In the genomic region with DNA sequence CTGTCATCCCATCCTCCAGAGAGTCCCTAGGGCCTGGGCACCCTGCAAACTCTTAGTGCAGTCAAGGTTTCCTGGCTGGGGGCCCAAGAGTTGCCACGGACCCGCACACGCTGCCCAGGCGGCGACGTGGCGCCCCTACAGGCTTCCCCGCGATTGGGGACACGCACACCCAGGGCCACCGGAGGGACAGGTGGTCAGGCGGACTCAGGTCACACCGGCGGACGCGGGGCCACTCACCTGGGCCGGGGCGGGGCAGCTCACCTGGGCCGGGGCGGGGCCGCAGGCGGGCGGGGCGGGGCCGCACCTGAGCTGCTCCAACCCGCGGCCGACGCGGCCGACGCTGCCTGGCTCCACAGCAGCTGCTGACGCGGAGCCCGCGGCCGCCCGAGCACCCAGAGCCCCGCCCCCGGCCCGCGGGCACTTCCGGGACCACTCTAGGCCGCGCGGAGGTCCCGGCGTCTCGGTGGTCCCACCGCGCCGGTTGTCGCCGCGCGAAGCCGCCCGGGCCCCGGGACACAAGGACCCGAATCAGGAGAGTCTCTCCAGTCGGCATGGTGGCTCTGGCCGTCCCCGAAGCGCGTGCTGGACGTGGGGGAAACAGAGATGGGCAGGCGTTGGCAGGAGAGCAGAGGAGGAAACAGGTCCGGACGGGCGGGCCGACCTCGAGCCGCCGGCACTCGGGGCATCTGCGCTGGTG, we compare ENCODE assay signal across 8 cellular contexts. TPM values are rescaled to one million over a fixed set of nuclear protein-coding genes. Genes with fewer than 3 reads are reported as not detected.
DNase-seq lines count a peak whose midpoint lies in the region; ATAC-seq, FAIRE-seq and TF ChIP-seq lines count a peak whose summit lies in the region.

A gene (minus strand): TSS at position 369 of the 697 bp plus-strand sequence. CDS start 5,972 bp downstream, outside the sequence.

- H3K9me3 Mint-ChIP-seq in activated naive CD4-positive, alpha-beta T cell treated with anti-CD3 and anti-CD28 coated beads, Interleukin-2, amount 50 U/mL, for 24 hours: no peaks in the 10 kb centered on the region

- H3K27me3 ChIP-seq in MG63: no peaks in the 10 kb centered on the region
- H3K27me3 ChIP-seq in SK-N-SH (ENCODE audit: insufficient read depth): no peaks in the 10 kb centered on the region
- H3K27me3 ChIP-seq in pancreas: no peaks in the 10 kb centered on the region
- H3K27me3 ChIP-seq in thyroid gland: no peaks in the 10 kb centered on the region

- peak within 1 kb of the TSS; percentile 84 for H3K4me3 ChIP-seq in MG63
- peak within 1 kb of the TSS; percentile 78 to 81 for H3K4me3 ChIP-seq in SK-N-SH (ENCODE audit: low read depth in 2 of 2, low read length in 1 of 2)
- peak within 1 kb of the TSS; percentile 58 to 78 (median 66) for H3K4me3 ChIP-seq in pancreas
- H3K4me3 ChIP-seq in thyroid gland (replicated peaks in 1 of 3): peak within 1 kb of the TSS; percentile 61 to 78 (median 72)

- H3K9me3 ChIP-seq in MG63 (no peaks in the 10 kb centered on the region), SK-N-SH (no peaks in the 10 kb centered on the region), pancreas (no peaks in the 10 kb centered on the region), thyroid gland (no peaks in the 10 kb centered on the region)

- peak in 1 of 2 donors; percentile 76 for TF ChIP-seq POLR2A in thyroid gland (IDR thresholded peaks at IDR 0.05)

- H3F3A ChIP-seq in SK-N-SH (replicated peaks; ENCODE audit: insufficient read depth): no peaks in the 10 kb centered on the region

- peaks cover 34% of the 10 kb centered on the region for H3K79me2 ChIP-seq in SK-N-SH (ENCODE audit: insufficient read depth)

- no peak for FAIRE-seq in pancreas (lab: Jason Lieb, UNC)

- no peaks in the 10 kb centered on the region for H4K20me1 ChIP-seq in SK-N-SH (ENCODE audit: insufficient read depth)

- H3K4me1 Mint-ChIP-seq in activated naive CD4-positive, alpha-beta T cell treated with anti-CD3 and anti-CD28 coated beads, Interleukin-2, amount 50 U/mL, for 24 hours: peaks cover 11% of the 10 kb centered on the region

- H3K27ac ChIP-seq in SK-N-SH (ENCODE audit: low read depth in 2 of 2, low read length in 1 of 2): peak within 1 kb of the TSS; percentile 64 to 88
- peak within 1 kb of the TSS; percentile 81 to 93 (median 92) for H3K27ac ChIP-seq in pancreas
- H3K27ac ChIP-seq in thyroid gland: peak within 1 kb of the TSS; percentile 82 to 91 (median 89)

- peaks cover 3% of the 10 kb centered on the region for H3K36me3 Mint-ChIP-seq in activated naive CD4-positive, alpha-beta T cell treated with anti-CD3 and anti-CD28 coated beads, Interleukin-2, amount 50 U/mL, for 24 hours

- H3K9me2 ChIP-seq in SK-N-SH: no peaks in the 10 kb centered on the region

- WGBS in SK-N-SH (ENCODE audit: low lambda C conversion rate): no CpG with 5 or more reads among the region's 76 CpGs
- WGBS in pancreas, 2 donors: 0 to 1% methylated on average over 49 to 76 of the region's 76 CpGs
- WGBS in thyroid gland, 2 donors: 0% methylated on average over 4 to 9 of the region's 76 CpGs

- peak within 1 kb of the TSS; percentile 84 for H3K4me2 ChIP-seq in SK-N-SH

- intact Hi-C loops in head of caudate nucleus (cut with DNase I): no loop called here
- intact Hi-C loops in pancreas (cut with DNase I): no loop called here
- intact Hi-C loops in thyroid gland (cut with DNase I): no loop called here

- CTCF ChIA-PET in SK-N-SH (lab: Yijun Ruan, JAX): interaction anchor here (1.6 to 1.9 kb wide), 2 partner anchors 16 to 144 kb away, joined by 4 read pairs; a partner anchor contains a TSS

- H3K27me3 Mint-ChIP-seq in activated naive CD4-positive, alpha-beta T cell treated with anti-CD3 and anti-CD28 coated beads, Interleukin-2, amount 50 U/mL, for 24 hours: no peaks in the 10 kb centered on the region

- peak within 1 kb of the TSS; percentile 83 for H3K9ac ChIP-seq in SK-N-SH

- peak within 1 kb of the TSS; percentile 81 for H3K27ac Mint-ChIP-seq in activated naive CD4-positive, alpha-beta T cell treated with anti-CD3 and anti-CD28 coated beads, Interleukin-2, amount 50 U/mL, for 24 hours

- DNase-seq in DMS79 treated with DMSO at 0.1 percent for 48 hours (lab: John Stamatoyannopoulos, UW) (peak; percentile 40), MG63 (peak; percentile 81), SK-N-SH (peak; percentile 97), head of caudate nucleus (peak; percentile 44 to 90 (median 82)), pancreas (peak; percentile 89 to 97 (median 94)), thyroid gland (peak; percentile 93 to 94)

- no peaks in the 10 kb centered on the region for H3K36me3 ChIP-seq in MG63
- H3K36me3 ChIP-seq in SK-N-SH (replicated peaks in 1 of 2; ENCODE audit: control insufficient read depth in 1 of 2, insufficient read depth in 2 of 2, low read length in 1 of 2): no peaks in the 10 kb centered on the region
- no peaks in the 10 kb centered on the region for H3K36me3 ChIP-seq in pancreas
- no peaks in the 10 kb centered on the region for H3K36me3 ChIP-seq in thyroid gland

- H3K4me3 Mint-ChIP-seq in activated naive CD4-positive, alpha-beta T cell treated with anti-CD3 and anti-CD28 coated beads, Interleukin-2, amount 50 U/mL, for 24 hours: peak within 1 kb of the TSS; percentile 86

- TF ChIP-seq CTCF in SK-N-SH (IDR thresholded peaks at IDR 0.05): peak; percentile 38
- TF ChIP-seq CTCF in pancreas (IDR thresholded peaks at IDR 0.05): peak in 1 of 4 donors; percentile 8
- peak in 2 of 6 experiments; percentile 13 to 20 for TF ChIP-seq CTCF in thyroid gland (IDR thresholded peaks at IDR 0.05)

- TF ChIP-seq RAD21 in SK-N-SH (IDR thresholded peaks at IDR 0.05; ENCODE audit: low read length): no peak

- POLR2A ChIA-PET in SK-N-SH (lab: Yijun Ruan, JAX): interaction anchor here (1.0 to 2.3 kb wide), 3 partner anchors 9 to 107 kb away, joined by 4 to 9 read pairs (median 4); a partner anchor contains a TSS

- no peak for TF ChIP-seq EP300 in SK-N-SH (IDR thresholded peaks at IDR 0.05; ENCODE audit: borderline replicate concordance in 1 of 2, low read depth in 1 of 2, low read length in 1 of 2)

- ATAC-seq in GM21737 (IDR thresholded peaks at IDR 0.05; ENCODE audit: unreplicated experiment) (peak; percentile 75), pancreas (peak; percentile 91 to 95 (median 94))

- peak within 1 kb of the TSS; percentile 93 for H2AFZ ChIP-seq in SK-N-SH (ENCODE audit: low read depth)

- H3K4me1 ChIP-seq in SK-N-SH (ENCODE audit: control insufficient read depth in 1 of 2, insufficient read depth in 2 of 2, low read depth in 1 of 2, low read length in 1 of 2): peaks cover 0 to 10% of the 10 kb centered on the region in 2 experiments; a peak in 2 of 4 replicates
- peaks cover 0 to 6% (median 5%) of the 10 kb centered on the region in 3 donors for H3K4me1 ChIP-seq in pancreas
- peaks cover 5 to 9% of the 10 kb centered on the region in 2 donors for H3K4me1 ChIP-seq in thyroid gland

TF ChIP-seq in SK-N-SH, 30 proteins besides CTCF, POLR2A, EP300 and RAD21:
- TF ChIP-seq GABPA (IDR thresholded peaks at IDR 0.05; ENCODE audit: low read depth) (peak; percentile 72), POLR2AphosphoS5 (IDR thresholded peaks at IDR 0.05; ENCODE audit: low read depth, low read length) (peak; percentile 66), FOXJ3 (CRISPR knock-in tag; IDR thresholded peaks at IDR 0.05) (no peak), ELF1 (IDR thresholded peaks at IDR 0.05) (peak; percentile 77), MXI1 (IDR thresholded peaks at IDR 0.05; ENCODE audit: low read depth, low read length) (peak; percentile 66), RFX5 (IDR thresholded peaks at IDR 0.05; ENCODE audit: low read length) (peak; percentile 80), NFIC (IDR thresholded peaks at IDR 0.05; ENCODE audit: borderline replicate concordance) (no peak), EZH2phosphoT487 (IDR thresholded peaks at IDR 0.05; ENCODE audit: borderline replicate concordance, low read depth) (no peak), TAF1 (IDR thresholded peaks at IDR 0.05; ENCODE audit: borderline replicate concordance, low read depth, low read length) (peak; percentile 68), SMC3 (IDR thresholded peaks at IDR 0.05; ENCODE audit: low read depth, low read length) (no peak)

RNA-seq across cellular contexts. Expression of the gene that starts here (rescaled TPM):
- 2.4 and 3.9 TPM in 2 replicates for total RNA-seq in MG63 (2014; rRNA removed; shearing (Covaris generic); ENCODE audit: low replicate concordance)
- polyA plus RNA-seq in SK-N-SH (2012; rRNA removed): 0.77 and 0.80 TPM in 2 replicates
- 0.48 and 0.66 TPM in 2 replicates for polyA plus RNA-seq in SK-N-SH (2012; cell fraction: cytosol; rRNA removed)
- 2.2 and 2.5 TPM in 2 replicates for polyA plus RNA-seq in SK-N-SH (2012; cell fraction: nucleus; rRNA removed)
- total RNA-seq in pancreas: 1 to 10 TPM; 2.2 to 4.3 (median 2.8) TPM
- polyA plus RNA-seq in pancreas: 1 to 10 TPM in 1 of 2 donors, under 1 TPM in 1; 0.77 to 1.4 TPM
- total RNA-seq in thyroid gland: 10 to 100 TPM in 1 of 4 donors, 1 to 10 TPM in 3; 5.0 to 10.7 (median 7.4) TPM

Comparison
In these comparisons a context has a peak if more than half of its experiments do, and no peak if none do; other contexts are left out.
1. Peak in every context shown above with its lines: DNase-seq, ATAC-seq, H3K4me3 ChIP-seq and H3K27ac ChIP-seq.
2. DNase-seq: peak in every context shown above with its lines; median percentile 97 in SK-N-SH; 94 in pancreas; 94 in thyroid gland; 82 in head of caudate nucleus; 81 in MG63; 40 in DMS79 treated with DMSO at 0.1 percent for 48 hours.